Comparison of ENCODE assay signal across 19 cellular contexts in the genomic region with DNA sequence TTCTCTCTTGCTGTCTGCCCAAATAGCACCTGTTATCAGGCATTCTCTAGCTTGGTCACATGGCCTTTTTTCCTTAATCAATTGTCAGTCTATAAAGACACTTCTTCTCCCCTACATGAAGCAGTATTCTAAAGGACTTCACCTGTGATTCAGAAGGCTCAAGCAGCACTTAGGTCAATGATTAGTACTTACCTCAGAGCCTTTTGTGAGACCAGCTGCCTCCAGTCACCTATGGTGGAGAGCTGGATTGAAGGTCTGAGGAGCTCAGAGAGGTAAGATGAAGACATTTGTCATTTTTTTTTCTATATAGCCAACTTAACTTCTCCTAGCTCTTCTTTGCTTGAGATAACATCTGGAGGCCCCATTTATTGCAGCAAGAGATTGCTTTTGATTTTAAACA.
"Had no signal": no experiment of that assay in that cellular context is flagged by ENCODE, and none has a peak within 500 bp of the region (broad histone marks: within the 10 kb centered on the region; RNA-seq: fewer than 3 reads in every experiment).

No MANE protein-coding gene starts in this region.

- H2AFZ ChIP-seq: PC-9 had no signal

- ATAC-seq: activated CD8-positive, alpha-beta T cell treated with anti-CD3 and anti-CD28 coated beads, Interleukin-2, amount 10 ng/mL, durations not matched to agents 7 days and 5 days; WTC11 had no signal

- H3K9me3 ChIP-seq: breast epithelium, colonic mucosa had no signal

- H3K27ac ChIP-seq: breast epithelium, colonic mucosa, PC-9 had no signal

- DNase-seq: activated CD4-positive, alpha-beta T cell treated with anti-CD3 and anti-CD28 coated beads for 48 hours; activated CD4-positive, alpha-beta T cell treated with anti-CD3 and anti-CD28 coated beads, Interleukin-2, amount 50 U/mL, for 4 hours; activated CD4-positive, CD25-positive, alpha-beta regulatory T cell treated with anti-CD3 and anti-CD28 coated beads, Interleukin-2, amount 50 U/mL, for 72 hours; activated CD8-positive, alpha-beta memory T cell treated with anti-CD3 and anti-CD28 coated beads, Interleukin-2, amount 50 U/mL, for 48 hours; activated CD8-positive, alpha-beta T cell treated with anti-CD3 and anti-CD28 coated beads, Interleukin-2, amount 10 ng/mL, durations not matched to agents 7 days and 5 days; activated effector memory CD4-positive, alpha-beta T cell treated with Interleukin-2 at 50 U/mL for 16 hours; activated naive CD4-positive, alpha-beta T cell; activated T-cell treated with anti-CD3 and anti-CD28 coated beads, Interleukin-2, amount 50 U/mL, for 1 hour; caudate nucleus; colonic mucosa; NCI-H1092; NCI-H2081; NCI-H2171; NCI-H2227 treated with DMSO at 0.1 percent for 48 hours; NCI-H524; PC-9; SHP77 treated with DMSO at 0.1 percent for 48 hours had no signal

- H3K4me1 ChIP-seq: breast epithelium, colonic mucosa had no signal

- H3K4me3 ChIP-seq: breast epithelium, colonic mucosa, PC-9 had no signal

- H3K36me3 ChIP-seq: breast epithelium, colonic mucosa had no signal

- H3K27me3 ChIP-seq: breast epithelium, colonic mucosa had no signal

- H3K4me2 ChIP-seq: PC-9 had no signal
